ENCODE assay signal across 7 cellular contexts in the genomic region with DNA sequence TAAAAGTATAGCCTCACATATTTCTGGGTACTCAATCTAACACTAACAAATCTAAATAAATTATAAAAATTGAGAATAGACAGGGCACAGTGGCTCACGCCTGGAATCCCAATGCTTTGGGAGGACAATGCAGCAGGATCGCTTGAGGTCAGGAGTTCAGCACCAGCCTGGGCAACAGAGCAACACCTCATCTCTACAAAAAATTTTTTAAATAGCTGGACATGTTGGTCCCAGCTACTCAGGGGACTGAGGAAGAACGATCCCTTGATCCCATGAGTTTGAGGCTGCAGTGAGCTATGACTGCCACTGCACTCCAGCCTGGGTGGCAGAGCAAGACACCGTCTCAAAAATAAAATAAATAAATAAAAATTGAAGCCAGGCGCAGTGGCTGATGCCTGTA.
"Had no signal": no experiment of that assay in that cellular context is flagged by ENCODE, and none has a peak within 500 bp of the region (broad histone marks: within the 10 kb centered on the region; RNA-seq: fewer than 3 reads in every experiment).

No MANE protein-coding gene starts in this region.

- H3K27me3 Mint-ChIP-seq: IgD-negative memory B cell had no signal

- H3K4me3 Mint-ChIP-seq: GM23338, H9, IgD-negative memory B cell had no signal

- H3K9me3 Mint-ChIP-seq: GM23338, H9, IgD-negative memory B cell had no signal

- DNase-seq: H9, HCEC 1CT, KBM-7 had no signal

- H2AFZ ChIP-seq: GM23338 had no signal

- H3K27ac ChIP-seq: HL-60 had no signal

- H3K4me2 ChIP-seq: GM23338 had no signal

- H3K27ac Mint-ChIP-seq: GM23338, H9, IgD-negative memory B cell had no signal

- ATAC-seq: GM23338, HepG2 had no signal

- H3K4me3 ChIP-seq: GM23338 had no signal
